Comparison of ENCODE assay signal across 14 cellular contexts in genomic region chr1:45674478-45674877, GRCh38. TPM values are rescaled to one million over a fixed set of nuclear protein-coding genes. Genes with fewer than 3 reads are reported as not detected.
DNase-seq lines count a peak whose midpoint lies in the region; ATAC-seq, FAIRE-seq and TF ChIP-seq lines count a peak whose summit lies in the region.
"Had no signal": no experiment of that assay in that cellular context is flagged by ENCODE, and none has a peak within 500 bp of the region (broad histone marks: within the 10 kb centered on the region; RNA-seq: fewer than 3 reads in every experiment).

No MANE protein-coding gene starts in this region.

- H3K4me1 ChIP-seq in astrocyte (ENCODE audit: insufficient read depth, low read length), result peaks cover 9% of the 10 kb centered on the region
- peaks cover 9% of the 10 kb centered on the region for H3K4me1 ChIP-seq in keratinocyte (ENCODE audit: control insufficient read depth, extremely low read depth, insufficient read depth, low read length)
- H3K4me1 ChIP-seq in psoas muscle, result peaks cover 82% of the 10 kb centered on the region
- H3K4me1 ChIP-seq in esophagus squamous epithelium, result peaks cover 9 to 85% (median 36%) of the 10 kb centered on the region in 3 donors

- H2AFZ ChIP-seq in astrocyte (ENCODE audit: low read depth, low read length) (no peak overlapping the region), keratinocyte (ENCODE audit: control insufficient read depth, low read length) (no peak overlapping the region)

- no peaks in the 10 kb centered on the region for H3K9me3 ChIP-seq in astrocyte (ENCODE audit: insufficient read depth, low read depth, low read length)
- H3K9me3 ChIP-seq in keratinocyte (ENCODE audit: control insufficient read depth, low read depth, low read length), result no peaks in the 10 kb centered on the region
- no peaks in the 10 kb centered on the region for H3K9me3 ChIP-seq in psoas muscle
- no peaks in the 10 kb centered on the region for H3K9me3 ChIP-seq in esophagus squamous epithelium

- H3K36me3 ChIP-seq in astrocyte (ENCODE audit: insufficient read depth, low read length) (peaks cover 3% of the 10 kb centered on the region), keratinocyte (ENCODE audit: control insufficient read depth in 2 of 2, extremely low read depth in 1 of 2, insufficient read depth in 2 of 2, low read length in 2 of 2) (peaks cover 0 to 4% of the 10 kb centered on the region in 2 experiments), psoas muscle (ENCODE audit: insufficient read depth in 1 of 2, low read depth in 1 of 2) (no peaks in the 10 kb centered on the region), esophagus squamous epithelium (peaks cover 0 to 11% (median 0%) of the 10 kb centered on the region in 3 donors)

- no peak overlapping the region for H3K27ac ChIP-seq in astrocyte (ENCODE audit: low read depth, low read length)
- H3K27ac ChIP-seq in keratinocyte (ENCODE audit: control insufficient read depth, insufficient read depth, low read length), result peak overlapping the region; percentile 5
- H3K27ac ChIP-seq in psoas muscle, result peak overlapping the region; percentile 82
- H3K27ac ChIP-seq in esophagus squamous epithelium, result no peak overlapping the region

- peaks cover 5% of the 10 kb centered on the region for H3K36me3 Mint-ChIP-seq in astrocyte (ENCODE audit: low read depth, unreplicated experiment)

- dilution Hi-C loops in keratinocyte (cut with MboI; ENCODE audit: extremely low pct_ligation_motif_present, low sequenced_read_pairs), result no loop called here

- H3K4me2 ChIP-seq in astrocyte (ENCODE audit: low read length), result no peak overlapping the region
- H3K4me2 ChIP-seq in keratinocyte (ENCODE audit: control insufficient read depth, extremely low read depth, insufficient read depth, low read depth, low read length), result no peak overlapping the region

- H4K20me1 ChIP-seq in astrocyte (ENCODE audit: insufficient read depth, low read length), result peaks cover 92% of the 10 kb centered on the region
- H4K20me1 ChIP-seq in keratinocyte (ENCODE audit: control insufficient read depth, extremely low read depth, insufficient read depth, low read length), result peaks cover 20% of the 10 kb centered on the region

- peaks cover 37% of the 10 kb centered on the region for H3K4me1 Mint-ChIP-seq in astrocyte (ENCODE audit: low read depth, unreplicated experiment)

- DNase-seq in H54 (ENCODE audit: insufficient read length, low spot score) (no peak), astrocyte (ENCODE audit: low read depth) (no peak), keratinocyte (ENCODE audit: low read depth, low spot score) (no peak), psoas muscle (no peak), DMS79 (lab: John Stamatoyannopoulos, UW) (no peak), esophagus squamous epithelium (lab: John Stamatoyannopoulos, UW) (no peak), D721Med (ENCODE audit: insufficient read length, low spot score) (no peak), NCI-H2227 treated with DMSO at 0.1 percent for 48 hours (lab: John Stamatoyannopoulos, UW) (no peak)
- DNase-seq: C1 segment of cervical spinal cord, DMS 273 treated with DMSO at 0.1 percent for 48 hours, H9, NCI-H187, NCI-H345, NCI-H526 treated with DMSO at 0.1 percent for 48 hours had no signal

- peak overlapping the region; percentile 86 for H3K27ac Mint-ChIP-seq in astrocyte (ENCODE audit: unreplicated experiment)
- H3K27ac Mint-ChIP-seq: H9 had no signal

- H3K4me3 ChIP-seq in astrocyte (ENCODE audit: insufficient read depth, low read depth, low read length) (no peak overlapping the region), keratinocyte (ENCODE audit: control insufficient read depth in 2 of 3, extremely low read depth in 1 of 3, insufficient read depth in 2 of 3, low read depth in 1 of 3, low read length in 3 of 3) (no peak overlapping the region), psoas muscle (no peak overlapping the region), esophagus squamous epithelium (no peak overlapping the region)

- TF ChIP-seq CTCF in astrocyte (IDR thresholded peaks at IDR 0.05; ENCODE audit: insufficient read depth, low read depth, low read length), result no peak
- no peak for TF ChIP-seq CTCF in keratinocyte (optimal IDR thresholded peaks at IDR 0.05 in 1 of 3, IDR thresholded peaks at IDR 0.05 in 1 of 3, conservative IDR thresholded peaks at IDR 0.05 in 1 of 3; ENCODE audit: extremely low read depth in 1 of 3, insufficient read depth in 2 of 3, low read length in 3 of 3)
- no peak for TF ChIP-seq CTCF in psoas muscle (IDR thresholded peaks at IDR 0.05)
- TF ChIP-seq CTCF in esophagus squamous epithelium (IDR thresholded peaks at IDR 0.05), result no peak
- no peak for TF ChIP-seq CTCF in D721Med (IDR thresholded peaks at IDR 0.05; ENCODE audit: insufficient read depth, missing control alignments)

- WGBS in psoas muscle, 3 donors, result 26 to 44% (median 36%) methylated on average over 5 of the region's 5 CpGs
- WGBS in esophagus squamous epithelium, 2 donors, result 82 to 85% methylated on average over 5 of the region's 5 CpGs

- FAIRE-seq in H54 (lab: Jason Lieb, UNC), result peak; percentile 20
- no peak for FAIRE-seq in astrocyte (lab: Jason Lieb, UNC)
- FAIRE-seq in keratinocyte (lab: Jason Lieb, UNC), result no peak
- FAIRE-seq in D721Med (lab: Jason Lieb, UNC), result no peak

- H3K4me3 Mint-ChIP-seq in astrocyte (ENCODE audit: unreplicated experiment), result no peak overlapping the region
- H3K4me3 Mint-ChIP-seq: H9 had no signal

- H3K9ac ChIP-seq in astrocyte (ENCODE audit: low read length), result no peak overlapping the region
- H3K9ac ChIP-seq in keratinocyte (ENCODE audit: control insufficient read depth, extremely low read depth, insufficient read depth, low read length), result no peak overlapping the region

- H3K9me1 ChIP-seq in keratinocyte (ENCODE audit: control insufficient read depth, extremely low read depth, insufficient read depth, low read length), result peaks cover 2% of the 10 kb centered on the region

- H3K27me3 ChIP-seq in astrocyte (ENCODE audit: insufficient read depth, low read length) (no peaks in the 10 kb centered on the region), keratinocyte (ENCODE audit: control insufficient read depth, extremely low read depth, insufficient read depth, low read length) (no peaks in the 10 kb centered on the region), psoas muscle (ENCODE audit: insufficient read depth in 3 of 3, low read length in 2 of 3) (no peaks in the 10 kb centered on the region), esophagus squamous epithelium (no peaks in the 10 kb centered on the region)

- no peaks in the 10 kb centered on the region for H3K9me3 Mint-ChIP-seq in astrocyte (ENCODE audit: unreplicated experiment)
- H3K9me3 Mint-ChIP-seq: H9 had no signal

- peak; percentile 47 to 65 (median 60) for ATAC-seq in psoas muscle

- peaks cover 96% of the 10 kb centered on the region for H3K79me2 ChIP-seq in astrocyte (ENCODE audit: insufficient read depth, low read length)
- H3K79me2 ChIP-seq in keratinocyte (ENCODE audit: control insufficient read depth, insufficient read depth, low read length), result peaks cover 95% of the 10 kb centered on the region

- no peaks in the 10 kb centered on the region for H3K27me3 Mint-ChIP-seq in astrocyte (ENCODE audit: low read depth, unreplicated experiment)

- intact Hi-C loops in psoas muscle (cut with DNase I), result no loop called here
- intact Hi-C loops in esophagus squamous epithelium (cut with DNase I), result no loop called here

- TF ChIP-seq POLR2A in H54 (IDR thresholded peaks at IDR 0.05; ENCODE audit: low read depth, low read length) (no peak), esophagus squamous epithelium (IDR thresholded peaks at IDR 0.05) (no peak)

RNA-seq across cellular contexts. Expression of gene GPBP1L1, which starts 11.9 kb away (rescaled TPM):
- total RNA-seq in astrocyte, result 116 TPM in 2 replicates
- 43.4 to 65.5 TPM (median 64.1 TPM) in 3 replicates for polyA plus RNA-seq in keratinocyte
- 212 TPM for polyA plus RNA-seq in keratinocyte (2011; ENCODE audit: low read depth)
- polyA plus RNA-seq in keratinocyte (2011; cell fraction: cytosol; rRNA removed), result 36.3 and 73.7 TPM in 2 replicates
- 89.4 and 117 TPM in 2 replicates for polyA plus RNA-seq in keratinocyte (2011; cell fraction: nucleus; rRNA removed)
- 50.3 and 70.4 TPM in 2 replicates for polyA plus RNA-seq in keratinocyte (2012; ENCODE audit: low replicate concordance)
- polyA minus RNA-seq in keratinocyte, result 62.5 to 115 TPM (median 94.5 TPM) in 3 replicates
- 51.8 TPM for polyA minus RNA-seq in keratinocyte (2011; cell fraction: cytosol; rRNA and poly(A)+ RNA removed)
- 67.1 and 118 TPM in 2 replicates for polyA minus RNA-seq in keratinocyte (2011; cell fraction: nucleus; rRNA and poly(A)+ RNA removed)
- 10 to 100 TPM; 52.2 to 71.0 (median 64.1) TPM for total RNA-seq in psoas muscle
- polyA plus RNA-seq in psoas muscle, result 10 to 100 TPM; 25.8 to 74.4 (median 39.4) TPM
- total RNA-seq in esophagus squamous epithelium, result 100 to 1,000 TPM in 2 of 4 donors, 10 to 100 TPM in 2; 67.3 to 139 (median 97.7) TPM

RNA-seq across cellular contexts. Expression of gene TMEM69, which starts 13.5 kb away (rescaled TPM):
- total RNA-seq in astrocyte, result 23.3 and 26.2 TPM in 2 replicates
- polyA plus RNA-seq in keratinocyte, result 69.7 to 110 TPM (median 91.4 TPM) in 3 replicates
- polyA plus RNA-seq in keratinocyte (2011; ENCODE audit: low read depth), result 3.4 TPM
- 58.5 and 128 TPM in 2 replicates for polyA plus RNA-seq in keratinocyte (2011; cell fraction: cytosol; rRNA removed)
- 56.8 and 60.7 TPM in 2 replicates for polyA plus RNA-seq in keratinocyte (2011; cell fraction: nucleus; rRNA removed)
- polyA plus RNA-seq in keratinocyte (2012; ENCODE audit: low replicate concordance), result 23.0 and 33.4 TPM in 2 replicates
- 29.4 to 67.0 TPM (median 38.5 TPM) in 3 replicates for polyA minus RNA-seq in keratinocyte
- 27.6 TPM for polyA minus RNA-seq in keratinocyte (2011; cell fraction: cytosol; rRNA and poly(A)+ RNA removed)
- polyA minus RNA-seq in keratinocyte (2011; cell fraction: nucleus; rRNA and poly(A)+ RNA removed), result 18.6 and 27.5 TPM in 2 replicates
- 10 to 100 TPM; 15.3 to 21.9 (median 19.5) TPM for total RNA-seq in psoas muscle
- 10 to 100 TPM; 16.6 to 50.8 (median 26.9) TPM for polyA plus RNA-seq in psoas muscle
- total RNA-seq in esophagus squamous epithelium, result 10 to 100 TPM; 12.0 to 52.7 (median 30.8) TPM

RNA-seq across cellular contexts. Expression of gene CCDC17, which starts 50.6 kb away (rescaled TPM):
- total RNA-seq in astrocyte, result 2.4 and 3.8 TPM in 2 replicates
- polyA plus RNA-seq in keratinocyte, result 0.17 to 0.57 TPM (median 0.37 TPM) in 3 replicates
- polyA plus RNA-seq in keratinocyte (2011; ENCODE audit: low read depth), result 1.4 TPM
- 0.05 and 0.06 TPM in 2 replicates for polyA plus RNA-seq in keratinocyte (2011; cell fraction: cytosol; rRNA removed)
- 2.8 and 4.1 TPM in 2 replicates for polyA plus RNA-seq in keratinocyte (2011; cell fraction: nucleus; rRNA removed)
- polyA plus RNA-seq in keratinocyte (2012; ENCODE audit: low replicate concordance), result 0.36 and 1.1 TPM in 2 replicates
- 1.3 to 3.7 TPM (median 2.9 TPM) in 3 replicates for polyA minus RNA-seq in keratinocyte
- not detected for polyA minus RNA-seq in keratinocyte (2011; cell fraction: cytosol; rRNA and poly(A)+ RNA removed)
- polyA minus RNA-seq in keratinocyte (2011; cell fraction: nucleus; rRNA and poly(A)+ RNA removed), result 3.7 and 6.1 TPM in 2 replicates
- 1 to 10 TPM; 1.2 to 1.7 (median 1.3) TPM for total RNA-seq in psoas muscle
- polyA plus RNA-seq in psoas muscle, result 1 to 10 TPM in 2 of 3 donors, under 1 TPM in 1; 0.69 to 2.1 (median 1.1) TPM
- 1 to 10 TPM in 3 of 4 donors, under 1 TPM in 1; 0.38 to 3.6 (median 2.4) TPM for total RNA-seq in esophagus squamous epithelium

Comparison
In these comparisons a context has a peak if more than half of its experiments do, and no peak if none do; other contexts are left out.
1. H3K27ac ChIP-seq: peak in keratinocyte (single experiment) and psoas muscle (single experiment); none in astrocyte (single experiment) and esophagus squamous epithelium (0 of 4).